In the genomic region with DNA sequence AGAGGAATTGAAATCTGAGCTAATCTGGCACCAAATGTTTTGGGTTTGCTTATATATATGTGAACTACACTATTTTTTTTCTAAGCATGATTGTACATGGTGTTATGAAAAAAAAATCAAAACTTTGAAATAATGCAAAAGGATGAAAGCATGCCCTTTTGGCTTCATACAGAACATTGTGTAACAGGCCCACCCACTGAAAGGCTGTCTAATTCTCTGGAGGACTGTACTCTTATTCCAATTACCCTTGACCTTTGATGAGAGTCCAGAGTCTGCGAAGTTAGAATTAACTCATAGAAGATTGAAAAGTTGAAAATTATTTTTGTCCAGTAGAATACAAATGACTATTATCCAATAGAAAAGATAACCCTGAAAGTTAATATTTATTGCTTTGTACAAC, we compare ENCODE assay signal across 20 cellular contexts.
DNase-seq lines count a peak whose midpoint lies in the region; TF ChIP-seq lines count a peak whose summit lies in the region.
"Had no signal": no experiment of that assay in that cellular context is flagged by ENCODE, and none has a peak within 500 bp of the region (broad histone marks: within the 10 kb centered on the region; RNA-seq: fewer than 3 reads in every experiment).

No MANE protein-coding gene starts in this region.

- H3K4me3 Mint-ChIP-seq in nephron (no peak overlapping the region), chondrocyte (ENCODE audit: unreplicated experiment) (no peak overlapping the region)
- H3K4me3 Mint-ChIP-seq: CD8-positive, alpha-beta T cell; GM23338; IgD-negative memory B cell had no signal

- peak overlapping the region; percentile 29 to 61 (median 46) for H3K27ac Mint-ChIP-seq in nephron
- H3K27ac Mint-ChIP-seq in chondrocyte (ENCODE audit: unreplicated experiment), result no peak overlapping the region
- H3K27ac Mint-ChIP-seq: CD8-positive, alpha-beta T cell; GM23338; IgD-negative memory B cell had no signal

- H3K27ac ChIP-seq in ACC112 (ENCODE audit: low read depth, low read length), result peak overlapping the region; percentile 10; the same call in 1 of the 2 replicates
- H3K27ac ChIP-seq: A549; BLaER1 treated with 17β-estradiol and CSF1 and Interleukin-3, amounts not matched to agents 10 nM and 100 nM; Peyer's patch had no signal

- peaks cover 6% of the 10 kb centered on the region for H3K36me3 ChIP-seq in ACC112 (ENCODE audit: insufficient read depth, low read length)
- H3K36me3 ChIP-seq: BLaER1 treated with 17β-estradiol and CSF1 and Interleukin-3, amounts not matched to agents 10 nM and 100 nM; Peyer's patch had no signal

- H3K4me1 ChIP-seq in ACC112 (ENCODE audit: control insufficient read depth, insufficient read depth, low read length, unreplicated experiment), result peaks cover 32% of the 10 kb centered on the region
- H3K4me1 ChIP-seq: A549; BLaER1 treated with 17β-estradiol and CSF1 and Interleukin-3, amounts not matched to agents 10 nM and 100 nM; Peyer's patch had no signal

- no peak overlapping the region for H2AFZ ChIP-seq in ACC112 (ENCODE audit: low read length, unreplicated experiment)
- H2AFZ ChIP-seq: GM23338 had no signal

- H3K79me2 ChIP-seq in ACC112 (ENCODE audit: control insufficient read depth, insufficient read depth, low read length, unreplicated experiment), result peaks cover 36% of the 10 kb centered on the region

- H3K27me3 Mint-ChIP-seq in nephron (ENCODE audit: low read depth), result no peaks in the 10 kb centered on the region
- H3K27me3 Mint-ChIP-seq in chondrocyte (ENCODE audit: low read depth), result no peaks in the 10 kb centered on the region

- H3K9me3 Mint-ChIP-seq in nephron (peaks cover 26% of the 10 kb centered on the region), chondrocyte (ENCODE audit: low read depth) (peaks cover 6% of the 10 kb centered on the region)
- H3K9me3 Mint-ChIP-seq: CD8-positive, alpha-beta T cell had no signal

- DNase-seq in amniotic epithelial cell (ENCODE audit: low read depth) (peak; percentile 18), fibroblast of the aortic adventitia (ENCODE audit: low read depth) (peak; percentile 45), chondrocyte (ENCODE audit: low spot score) (no peak), NCI-H2107 (lab: John Stamatoyannopoulos, UW) (no peak), T1000 (lab: John Stamatoyannopoulos, UW) (no peak)
- DNase-seq: Calu3; CD8-positive, alpha-beta T cell; GF-D8; Karpas-422; NCI-H1417 treated with DMSO at 0.1 percent for 48 hours; NCI-H187 treated with DMSO at 0.1 percent for 48 hours; NCI-H69; NK-92 treated with Interleukin-12 subunit alpha and Interleukin-12 subunit beta, amount 100 ng/mL, for 24 hours; Peyer's patch had no signal

- H3K36me3 Mint-ChIP-seq in nephron (ENCODE audit: low read depth) (peaks cover 6% of the 10 kb centered on the region), chondrocyte (ENCODE audit: low read depth) (peaks cover 4% of the 10 kb centered on the region)
- H3K36me3 Mint-ChIP-seq: CD8-positive, alpha-beta T cell had no signal

- H3K27me3 ChIP-seq in ACC112 (ENCODE audit: insufficient read depth, low read length), result no peaks in the 10 kb centered on the region
- H3K27me3 ChIP-seq: BLaER1 treated with 17β-estradiol and CSF1 and Interleukin-3, amounts not matched to agents 10 nM and 100 nM; Peyer's patch had no signal

- H3K4me1 Mint-ChIP-seq in nephron (peaks cover 21% of the 10 kb centered on the region), chondrocyte (ENCODE audit: low read depth) (peaks cover 66% of the 10 kb centered on the region)
- H3K4me1 Mint-ChIP-seq: IgD-negative memory B cell had no signal

- TF ChIP-seq CTCF in fibroblast of the aortic adventitia (IDR thresholded peaks at IDR 0.05; ENCODE audit: insufficient read depth, low read length) (no peak), nephron (IDR thresholded peaks at IDR 0.05; ENCODE audit: unreplicated experiment in 3 of 3) (no peak), chondrocyte (IDR thresholded peaks at IDR 0.05) (no peak)

- H3K4me3 ChIP-seq in ACC112 (ENCODE audit: low read depth, low read length) (no peak overlapping the region), fibroblast of the aortic adventitia (ENCODE audit: low read depth, low read length) (no peak overlapping the region)
- H3K4me3 ChIP-seq: A549; BLaER1 treated with 17β-estradiol and CSF1 and Interleukin-3, amounts not matched to agents 10 nM and 100 nM; GM23338; Peyer's patch had no signal

Comparison
In these comparisons a context has a peak if more than half of its experiments do, and no peak if none do; other contexts are left out.
1. DNase-seq: peak in amniotic epithelial cell (single experiment) and fibroblast of the aortic adventitia (single experiment); none in chondrocyte (single experiment), NCI-H2107 (single experiment) and T1000 (single experiment).